17 cellular contexts compared by ENCODE assay signal in the genomic region with DNA sequence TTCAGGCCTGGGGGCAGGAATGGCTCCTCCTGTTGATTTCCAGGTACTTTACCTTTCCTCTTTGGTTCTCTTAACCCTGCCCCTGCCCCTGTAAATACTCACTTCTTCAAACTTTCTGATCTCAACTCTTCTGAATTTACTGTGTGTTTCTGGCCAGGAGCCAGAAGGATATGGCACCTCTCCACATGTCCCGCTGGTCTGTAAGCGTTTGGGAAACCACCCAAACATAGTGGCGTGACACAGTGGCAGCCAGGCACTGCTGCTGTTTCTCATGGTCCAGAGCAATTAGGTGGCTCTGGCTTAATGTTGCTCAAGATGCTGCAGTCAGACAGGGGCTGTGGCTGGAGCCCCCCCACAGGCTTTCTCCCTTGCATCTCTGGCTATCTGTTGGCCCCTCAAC.
DNase-seq lines count a peak whose midpoint lies in the region; ATAC-seq and TF ChIP-seq lines count a peak whose summit lies in the region.
"Had no signal": no experiment of that assay in that cellular context is flagged by ENCODE, and none has a peak within 500 bp of the region (broad histone marks: within the 10 kb centered on the region; RNA-seq: fewer than 3 reads in every experiment).

No MANE protein-coding gene starts in this region.

- H3K79me2 ChIP-seq in OCI-LY3 (ENCODE audit: low read length), result no peaks in the 10 kb centered on the region

- H3K4me3 Mint-ChIP-seq in naive thymus-derived CD4-positive, alpha-beta T cell, result no peak overlapping the region
- H3K4me3 Mint-ChIP-seq: GM23338 had no signal

- no peak for TF ChIP-seq CTCF in GM12865 (IDR thresholded peaks at IDR 0.05; ENCODE audit: insufficient read depth, low read depth, low read length, missing control alignments)
- TF ChIP-seq CTCF in OCI-LY3 (IDR thresholded peaks at IDR 0.05; ENCODE audit: low read depth, low read length), result no peak
- TF ChIP-seq CTCF in mucosa of descending colon (IDR thresholded peaks at IDR 0.05), result no peak

- no peaks in the 10 kb centered on the region for H3K27me3 ChIP-seq in OCI-LY3 (ENCODE audit: low read depth, low read length)
- no peaks in the 10 kb centered on the region for H3K27me3 ChIP-seq in naive thymus-derived CD4-positive, alpha-beta T cell (ENCODE audit: control insufficient read depth in 2 of 2, insufficient read depth in 2 of 2, low read length in 2 of 2)
- H3K27me3 ChIP-seq: SJSA1 had no signal

- DNase-seq in GM12865 (ENCODE audit: low read depth) (peak; percentile 79), NCI-H1436 (lab: John Stamatoyannopoulos, UW) (no peak), Right ventricle myocardium inferior (ENCODE audit: missing footprints) (no peak), mucosa of descending colon (no peak)
- DNase-seq in naive thymus-derived CD4-positive, alpha-beta T cell, result no peak
- DNase-seq: Caco-2, GDM1, HCEC 1CT, KBM-7, NCI-H1105 treated with DMSO at 0.1 percent for 48 hours, NCI-H1694 treated with DMSO at 0.1 percent for 48 hours, NCI-H524 treated with DMSO at 0.1 percent for 48 hours, T-helper 2 cell had no signal

- H3K27ac Mint-ChIP-seq in naive thymus-derived CD4-positive, alpha-beta T cell, result no peak overlapping the region
- H3K27ac Mint-ChIP-seq: GM23338 had no signal

- peaks cover 0 to 20% (median 6%) of the 10 kb centered on the region in 11 donors for H3K9me3 Mint-ChIP-seq in naive thymus-derived CD4-positive, alpha-beta T cell
- H3K9me3 Mint-ChIP-seq: GM23338 had no signal

- H3K4me1 ChIP-seq in OCI-LY3 (ENCODE audit: low read length), result peaks cover 8% of the 10 kb centered on the region
- H3K4me1 ChIP-seq in naive thymus-derived CD4-positive, alpha-beta T cell (ENCODE audit: control insufficient read depth in 2 of 2, insufficient read depth in 2 of 2, low read length in 2 of 2), result no peaks in the 10 kb centered on the region
- no peaks in the 10 kb centered on the region for H3K4me1 ChIP-seq in mucosa of descending colon (ENCODE audit: low read depth)
- H3K4me1 ChIP-seq: Caco-2, SJSA1 had no signal

- H3K4me1 Mint-ChIP-seq in naive thymus-derived CD4-positive, alpha-beta T cell, result no peaks in the 10 kb centered on the region

- CTCF ChIA-PET in naive thymus-derived CD4-positive, alpha-beta T cell (lab: Charles Lee), result no interaction called here

- H3K27me3 Mint-ChIP-seq in naive thymus-derived CD4-positive, alpha-beta T cell, result peaks cover 0 to 34% (median 14%) of the 10 kb centered on the region in 5 donors

- H3K36me3 Mint-ChIP-seq in naive thymus-derived CD4-positive, alpha-beta T cell, result peaks cover 0 to 4% (median 0%) of the 10 kb centered on the region in 5 donors

- no peak overlapping the region for H2AFZ ChIP-seq in OCI-LY3 (ENCODE audit: low read depth, low read length)
- H2AFZ ChIP-seq: GM23338 had no signal

- ATAC-seq in HG02588 (IDR thresholded peaks at IDR 0.05; ENCODE audit: unreplicated experiment) (peak; percentile 55), Right ventricle myocardium inferior (no peak), mucosa of descending colon (no peak)
- no peak for ATAC-seq in naive thymus-derived CD4-positive, alpha-beta T cell
- ATAC-seq: GM23338 had no signal

- no peak overlapping the region for H3K27ac ChIP-seq in OCI-LY3 (ENCODE audit: low read length)
- no peak overlapping the region for H3K27ac ChIP-seq in naive thymus-derived CD4-positive, alpha-beta T cell (ENCODE audit: low read depth, low read length)
- H3K27ac ChIP-seq: SJSA1 had no signal

- no peaks in the 10 kb centered on the region for H3K36me3 ChIP-seq in OCI-LY3 (replicated peaks; ENCODE audit: low read depth, low read length)
- H3K36me3 ChIP-seq in naive thymus-derived CD4-positive, alpha-beta T cell (ENCODE audit: control insufficient read depth in 2 of 3, insufficient read depth in 3 of 3, low read length in 3 of 3), result no peaks in the 10 kb centered on the region
- H3K36me3 ChIP-seq in mucosa of descending colon (ENCODE audit: low read depth), result no peaks in the 10 kb centered on the region
- H3K36me3 ChIP-seq: SJSA1 had no signal

- intact Hi-C loops in naive thymus-derived CD4-positive, alpha-beta T cell (cut with micrococcal nuclease), result no loop called here
- intact Hi-C loops in Right ventricle myocardium inferior (cut with DNase I) (no loop called here), mucosa of descending colon (cut with DNase I, micrococcal nuclease) (no loop called here)

- H3K4me3 ChIP-seq in GM12865 (ENCODE audit: low read depth, low read length) (no peak overlapping the region), OCI-LY3 (ENCODE audit: low read length) (no peak overlapping the region), mucosa of descending colon (no peak overlapping the region)
- H3K4me3 ChIP-seq in naive thymus-derived CD4-positive, alpha-beta T cell (ENCODE audit: low read length), result no peak overlapping the region
- H3K4me3 ChIP-seq: GM23338, SJSA1 had no signal

- no peaks in the 10 kb centered on the region for H4K20me1 ChIP-seq in OCI-LY3 (ENCODE audit: insufficient read depth, low read length)

- peaks cover 4% of the 10 kb centered on the region; the same call in 1 of the 2 replicates for H3K9me3 ChIP-seq in OCI-LY3 (ENCODE audit: insufficient read depth, low read length)
- no peaks in the 10 kb centered on the region for H3K9me3 ChIP-seq in naive thymus-derived CD4-positive, alpha-beta T cell (ENCODE audit: control insufficient read depth in 2 of 3, low read length in 3 of 3)
- no peaks in the 10 kb centered on the region for H3K9me3 ChIP-seq in mucosa of descending colon
- H3K9me3 ChIP-seq: Caco-2, SJSA1 had no signal

- H3K4me2 ChIP-seq in OCI-LY3 (ENCODE audit: low read length), result 0 out of 2 replicates have a peak overlapping the region, but pooled peaks have one; percentile 5
- H3K4me2 ChIP-seq: GM23338 had no signal

- no peak overlapping the region for H3K9ac ChIP-seq in OCI-LY3 (ENCODE audit: low read length)

- POLR2A ChIA-PET in naive thymus-derived CD4-positive, alpha-beta T cell (lab: Charles Lee), result no interaction called here
